In the genomic region with DNA sequence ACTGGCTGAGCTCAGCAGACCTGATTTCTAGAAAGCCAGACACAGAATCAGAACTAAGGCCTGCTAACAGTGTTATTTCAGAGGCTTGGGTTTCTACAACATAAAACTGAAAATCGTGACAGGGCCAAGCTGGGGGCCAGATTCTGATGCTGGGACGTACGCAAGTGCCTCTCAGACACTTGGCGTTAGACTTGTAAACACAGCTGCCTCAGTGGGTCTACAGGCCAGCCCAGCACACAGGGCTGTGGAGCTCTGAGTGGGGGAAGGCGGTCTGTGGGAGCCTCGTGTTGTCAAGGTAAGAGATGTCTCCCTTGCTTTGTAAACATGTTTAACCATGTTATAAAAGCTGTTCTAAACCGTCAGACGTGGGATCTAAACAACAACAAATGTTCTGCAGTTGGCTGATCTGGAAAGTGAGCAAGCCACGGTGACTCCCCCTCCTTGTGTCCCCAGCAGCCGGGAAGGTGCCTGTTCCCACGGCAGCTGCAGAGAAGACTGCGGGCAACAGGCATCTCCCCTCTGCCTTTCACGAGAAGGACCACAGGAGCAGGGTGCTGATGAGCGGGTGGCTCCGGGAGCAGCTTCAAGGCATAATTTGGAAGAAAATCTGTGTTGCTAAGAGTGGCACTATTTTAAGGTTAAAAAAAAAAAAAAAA, we compare ENCODE assay signal across 13 cellular contexts.
DNase-seq lines count a peak whose midpoint lies in the region; ATAC-seq and TF ChIP-seq lines count a peak whose summit lies in the region.
"Had no signal": no experiment of that assay in that cellular context is flagged by ENCODE, and none has a peak within 500 bp of the region (broad histone marks: within the 10 kb centered on the region; RNA-seq: fewer than 3 reads in every experiment).

No MANE protein-coding gene starts in this region.

- no peaks in the 10 kb centered on the region for H3K36me3 Mint-ChIP-seq in natural killer cell
- no peaks in the 10 kb centered on the region for H3K36me3 Mint-ChIP-seq in natural killer cell treated with Interleukin-12 subunit alpha and Interleukin-12 subunit beta and Interleukin-15 and Interleukin-18, amount 100 ng/mL, for 72 hours

- DNase-seq in natural killer cell, result no peak
- no peak for DNase-seq in natural killer cell treated with Interleukin-12 subunit alpha and Interleukin-12 subunit beta and Interleukin-15 and Interleukin-18, amount 100 ng/mL, for 72 hours (ENCODE audit: low spot score)
- no peak for DNase-seq in prostate gland (ENCODE audit: low spot score)
- no peak for DNase-seq in hippocampal formation (lab: John Stamatoyannopoulos, UW)
- DNase-seq in middle frontal gyrus (ENCODE audit: extremely low spot score, low spot score), result no peak
- DNase-seq: activated CD8-positive, alpha-beta T cell treated with anti-CD3 and anti-CD28 coated beads, Interleukin-2, amount 10 ng/mL, durations not matched to agents 7 days and 5 days; amniotic stem cell; NCI-H1694; stimulated activated CD4-positive, alpha-beta T cell treated with anti-CD3 and anti-CD28 coated beads, Interleukin-12 subunit alpha, Interleukin-12 subunit beta, amount 100 ng/mL, for 4 hours had no signal

- H3K36me3 ChIP-seq in prostate gland, result no peaks in the 10 kb centered on the region

- ATAC-seq in natural killer cell, result no peak
- ATAC-seq in natural killer cell treated with Interleukin-12 subunit alpha and Interleukin-12 subunit beta and Interleukin-15 and Interleukin-18, amount 100 ng/mL, for 72 hours, result no peak
- ATAC-seq in GM19467 (IDR thresholded peaks at IDR 0.05; ENCODE audit: unreplicated experiment), result no peak
- no peak for ATAC-seq in HG03442 (IDR thresholded peaks at IDR 0.05; ENCODE audit: unreplicated experiment)
- ATAC-seq: activated CD8-positive, alpha-beta T cell treated with anti-CD3 and anti-CD28 coated beads, Interleukin-2, amount 10 ng/mL, durations not matched to agents 7 days and 5 days had no signal

- no peak for TF ChIP-seq POLR2A in prostate gland (IDR thresholded peaks at IDR 0.05)

- TF ChIP-seq CTCF in natural killer cell (IDR thresholded peaks at IDR 0.05) (no peak), prostate gland (IDR thresholded peaks at IDR 0.05) (no peak)

- 67% methylated on average over 15 of the region's 15 CpGs for WGBS in prostate gland

- no peak overlapping the region for H3K4me3 Mint-ChIP-seq in natural killer cell
- H3K4me3 Mint-ChIP-seq in natural killer cell treated with Interleukin-12 subunit alpha and Interleukin-12 subunit beta and Interleukin-15 and Interleukin-18, amount 100 ng/mL, for 72 hours, result no peak overlapping the region
- H3K4me3 Mint-ChIP-seq: activated CD8-positive, alpha-beta T cell treated with anti-CD3 and anti-CD28 coated beads, Interleukin-2, amount 10 ng/mL, durations not matched to agents 7 days and 5 days; activated T-helper 1 cell treated with anti-CD3 and anti-CD28 coated beads, Interleukin-12 subunit alpha, Interleukin-12 subunit beta, Interleukin-2, Interleukin-4 antibody, amounts not matched to agents 30 ng/mL and 10 ng/mL and 1 ng/mL, durations not matched to agents 14 hours and 24 hours and 36 hours had no signal

- no peaks in the 10 kb centered on the region for H3K9me3 ChIP-seq in prostate gland

- H3K27ac ChIP-seq in layer of hippocampus (ENCODE audit: low read depth, low read length) (peak overlapping the region; percentile 8), prostate gland (peak overlapping the region; percentile 69 to 80)

- H3K9me3 Mint-ChIP-seq in natural killer cell, result no peaks in the 10 kb centered on the region
- no peaks in the 10 kb centered on the region for H3K9me3 Mint-ChIP-seq in natural killer cell treated with Interleukin-12 subunit alpha and Interleukin-12 subunit beta and Interleukin-15 and Interleukin-18, amount 100 ng/mL, for 72 hours
- H3K9me3 Mint-ChIP-seq: activated T-helper 1 cell treated with anti-CD3 and anti-CD28 coated beads, Interleukin-12 subunit alpha, Interleukin-12 subunit beta, Interleukin-2, Interleukin-4 antibody, amounts not matched to agents 30 ng/mL and 10 ng/mL and 1 ng/mL, durations not matched to agents 14 hours and 24 hours and 36 hours had no signal

- peaks cover 58 to 70% of the 10 kb centered on the region in 2 donors for H3K4me1 Mint-ChIP-seq in natural killer cell
- peaks cover 5 to 35% of the 10 kb centered on the region in 2 donors for H3K4me1 Mint-ChIP-seq in natural killer cell treated with Interleukin-12 subunit alpha and Interleukin-12 subunit beta and Interleukin-15 and Interleukin-18, amount 100 ng/mL, for 72 hours (ENCODE audit: low read depth in 2 of 2)

- H3K27me3 Mint-ChIP-seq in natural killer cell (ENCODE audit: low read depth in 2 of 2), result no peaks in the 10 kb centered on the region
- H3K27me3 Mint-ChIP-seq in natural killer cell treated with Interleukin-12 subunit alpha and Interleukin-12 subunit beta and Interleukin-15 and Interleukin-18, amount 100 ng/mL, for 72 hours, result no peaks in the 10 kb centered on the region

- intact Hi-C loops in natural killer cell (cut with micrococcal nuclease), result no loop called here
- intact Hi-C loops in prostate gland (cut with DNase I), result no loop called here

- H3K27me3 ChIP-seq in layer of hippocampus (ENCODE audit: control insufficient read depth, insufficient read depth, low read length), result no peaks in the 10 kb centered on the region
- no peaks in the 10 kb centered on the region for H3K27me3 ChIP-seq in prostate gland (replicated peaks; ENCODE audit: insufficient read depth)

- peak overlapping the region; percentile 47 to 51 for H3K27ac Mint-ChIP-seq in natural killer cell
- no peak overlapping the region for H3K27ac Mint-ChIP-seq in natural killer cell treated with Interleukin-12 subunit alpha and Interleukin-12 subunit beta and Interleukin-15 and Interleukin-18, amount 100 ng/mL, for 72 hours
- H3K27ac Mint-ChIP-seq: activated CD8-positive, alpha-beta T cell treated with anti-CD3 and anti-CD28 coated beads, Interleukin-2, amount 10 ng/mL, durations not matched to agents 7 days and 5 days; activated T-helper 1 cell treated with anti-CD3 and anti-CD28 coated beads, Interleukin-12 subunit alpha, Interleukin-12 subunit beta, Interleukin-2, Interleukin-4 antibody, amounts not matched to agents 30 ng/mL and 10 ng/mL and 1 ng/mL, durations not matched to agents 14 hours and 24 hours and 36 hours had no signal

- no peak overlapping the region for H3K4me3 ChIP-seq in prostate gland

- peaks cover 9% of the 10 kb centered on the region for H3K4me1 ChIP-seq in prostate gland (replicated peaks)

Comparison
In these comparisons a context has a peak if more than half of its experiments do, and no peak if none do; other contexts are left out.
1. H3K27ac Mint-ChIP-seq: peak in natural killer cell (2 of 2); none in natural killer cell treated with Interleukin-12 subunit alpha and Interleukin-12 subunit beta and Interleukin-15 and Interleukin-18, amount 100 ng/mL, for 72 hours (0 of 2).